In the genomic region with DNA sequence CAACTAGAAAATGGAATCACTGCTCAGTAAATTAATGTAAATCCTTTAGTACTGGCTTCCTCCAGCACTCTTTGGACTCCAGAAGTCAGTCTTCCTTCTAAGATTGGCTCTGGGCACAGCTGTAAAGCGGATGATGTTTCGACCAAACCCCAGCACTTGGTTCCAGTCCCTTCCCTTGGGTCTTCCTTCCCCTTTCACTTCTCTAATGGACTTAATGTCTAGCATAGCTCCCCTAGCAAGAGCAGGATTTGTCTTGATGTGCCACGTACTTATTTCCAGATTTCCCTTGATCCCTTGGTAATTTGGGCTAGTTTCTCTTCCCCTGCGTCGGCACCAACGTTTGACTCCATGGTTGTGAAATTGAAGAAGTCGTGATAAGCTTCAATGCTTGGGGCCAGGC, we compare ENCODE assay signal across 13 cellular contexts. TPM values are rescaled to one million over a fixed set of nuclear protein-coding genes. Genes with fewer than 3 reads are reported as not detected.
A peak's percentile ranks its signal among the peaks of the same experiment; 100 is the strongest.
DNase-seq lines count a peak whose midpoint lies in the region; ATAC-seq, FAIRE-seq and TF ChIP-seq lines count a peak whose summit lies in the region.
"Had no signal": no experiment of that assay in that cellular context is flagged by ENCODE, and none has a peak within 500 bp of the region (broad histone marks: within the 10 kb centered on the region; RNA-seq: fewer than 3 reads in every experiment).

No MANE protein-coding gene starts in this region.

- no peak overlapping the region for H3K4me3 Mint-ChIP-seq in immature natural killer cell
- H3K4me3 Mint-ChIP-seq: activated naive CD4-positive, alpha-beta T cell treated with anti-CD3 and anti-CD28 coated beads for 36 hours had no signal

- DNase-seq in GM12891 (ENCODE audit: insufficient read length, low spot score) (no peak), immature natural killer cell (no peak), GDM1 (lab: John Stamatoyannopoulos, UW) (no peak), NCI-H1417 (lab: John Stamatoyannopoulos, UW) (no peak), DMS114 treated with DMSO at 0.1 percent for 48 hours (lab: John Stamatoyannopoulos, UW; ENCODE audit: unreplicated experiment) (no peak), NCI-H1436 (lab: John Stamatoyannopoulos, UW) (no peak)
- DNase-seq: activated CD4-positive, CD25-positive, alpha-beta regulatory T cell; activated naive CD4-positive, alpha-beta T cell treated with anti-CD3 and anti-CD28 coated beads for 36 hours; effector CD8-positive, alpha-beta T cell; PC-9; stimulated activated CD4-positive, alpha-beta T cell treated with anti-CD3 and anti-CD28 coated beads, Interleukin-12 subunit alpha, Interleukin-12 subunit beta, amount 100 ng/mL, for 4 hours had no signal

- H3K9me3 Mint-ChIP-seq in immature natural killer cell = no peaks in the 10 kb centered on the region
- H3K9me3 Mint-ChIP-seq: activated naive CD4-positive, alpha-beta T cell treated with anti-CD3 and anti-CD28 coated beads for 36 hours had no signal

- peak; percentile 54 for FAIRE-seq in GM12891 (lab: Jason Lieb, UNC)

- peaks cover 0 to 16% (median 14%) of the 10 kb centered on the region in 3 donors for H3K36me3 Mint-ChIP-seq in immature natural killer cell

- TF ChIP-seq POLR2A in GM12891 (IDR thresholded peaks at IDR 0.05; ENCODE audit: low read depth, low read length) = no peak

- H3K27ac Mint-ChIP-seq in immature natural killer cell = peak overlapping the region in 4 of 6 donors; percentile 6 to 60 (median 28)
- H3K27ac Mint-ChIP-seq: activated naive CD4-positive, alpha-beta T cell treated with anti-CD3 and anti-CD28 coated beads for 36 hours had no signal

- H3K4me1 Mint-ChIP-seq in immature natural killer cell = peaks cover 61 to 84% of the 10 kb centered on the region in 2 donors

- peaks cover 0 to 3% (median 0%) of the 10 kb centered on the region in 3 donors for H3K27me3 Mint-ChIP-seq in immature natural killer cell (ENCODE audit: low read depth in 3 of 3)

- ATAC-seq in GM21390 (IDR thresholded peaks at IDR 0.05; ENCODE audit: unreplicated experiment) = peak; percentile 50
- ATAC-seq in HG03571 (IDR thresholded peaks at IDR 0.05; ENCODE audit: unreplicated experiment) = peak; percentile 45

TF ChIP-seq in GM12891, 5 proteins besides CTCF, POLR2A, EP300 and RAD21:
- TF ChIP-seq TAF1 (IDR thresholded peaks at IDR 0.05; ENCODE audit: low read depth, low read length) = no peak
- no peak for TF ChIP-seq POLR2AphosphoS5 (IDR thresholded peaks at IDR 0.05; ENCODE audit: low read depth, low read length)
- peak; percentile 84 for TF ChIP-seq SPI1 (IDR thresholded peaks at IDR 0.05; ENCODE audit: low read depth, low read length)
- TF ChIP-seq PAX5 (IDR thresholded peaks at IDR 0.05; ENCODE audit: insufficient read depth, low read length, severe bottlenecking) = no peak
TF ChIP-seq in GM12891: peak in this region for 1.

RNA-seq across cellular contexts. Expression of gene C12orf75, which starts 28.3 kb away (rescaled TPM):
- 68.2 TPM for polyA plus RNA-seq in GM12891 (2012; ENCODE audit: low read depth, missing spikeins)
- 100 to 1,000 TPM; 256 to 395 (median 277) TPM for polyA plus RNA-seq in immature natural killer cell
